29 cellular contexts compared by ENCODE assay signal in genomic region chr11:9438611-9439010, GRCh38.
"Had no signal": no experiment of that assay in that cellular context is flagged by ENCODE, and none has a peak within 500 bp of the region (broad histone marks: within the 10 kb centered on the region; RNA-seq: fewer than 3 reads in every experiment).

No MANE protein-coding gene starts in this region.

- H3K36me3 ChIP-seq: ovary had no signal

- H3K27ac Mint-ChIP-seq: naive thymus-derived CD4-positive, alpha-beta T cell; natural killer cell treated with Interleukin-12 subunit alpha and Interleukin-12 subunit beta and Interleukin-15 and Interleukin-18, amount 100 ng/mL, for 72 hours; stimulated activated naive B cell treated with anti-CD40 and anti-IgM and Interleukin-4, amounts not matched to agents 10 μg/mL and 1 μg/mL and 100 μg/mL, for 72 hours; stimulated activated naive CD8-positive, alpha-beta T cell treated with anti-CD3 and anti-CD28 coated beads, Interleukin-15, Interleukin-2, amounts not matched to agents 100 ng/mL and 50 ng/mL, for 24 hours had no signal

- H3K27me3 ChIP-seq: heart right ventricle, hepatocyte, left lung, ovary, suprapubic skin, tibial artery, upper lobe of right lung had no signal

- H3K27me3 Mint-ChIP-seq: naive thymus-derived CD4-positive, alpha-beta T cell; natural killer cell treated with Interleukin-12 subunit alpha and Interleukin-12 subunit beta and Interleukin-15 and Interleukin-18, amount 100 ng/mL, for 72 hours; stimulated activated naive B cell treated with anti-CD40 and anti-IgM and Interleukin-4, amounts not matched to agents 10 μg/mL and 1 μg/mL and 100 μg/mL, for 72 hours; stimulated activated naive CD8-positive, alpha-beta T cell treated with anti-CD3 and anti-CD28 coated beads, Interleukin-15, Interleukin-2, amounts not matched to agents 100 ng/mL and 50 ng/mL, for 24 hours had no signal

- H2AFZ ChIP-seq: hepatocyte had no signal

- H3K4me3 ChIP-seq: heart right ventricle, hepatocyte, left lung, lower lobe of right lung, mucosa of descending colon, ovary, prostate gland, skin epidermis, suprapubic skin, thoracic aorta, tibial artery, upper lobe of right lung had no signal

- ATAC-seq: heart right ventricle; left lung; lower lobe of right lung; mucosa of descending colon; naive thymus-derived CD4-positive, alpha-beta T cell; natural killer cell treated with Interleukin-12 subunit alpha and Interleukin-12 subunit beta and Interleukin-15 and Interleukin-18, amount 100 ng/mL, for 72 hours; right cardiac atrium; sciatic nerve; stimulated activated naive B cell treated with anti-CD40 and anti-IgM and Interleukin-4, amounts not matched to agents 10 μg/mL and 1 μg/mL and 100 μg/mL, for 72 hours; upper lobe of right lung had no signal

- H3K4me2 ChIP-seq: hepatocyte had no signal

- H3K4me1 ChIP-seq: heart right ventricle, left lung, lower lobe of right lung, prostate gland, suprapubic skin, tibial artery, upper lobe of right lung had no signal

- H3K9me3 Mint-ChIP-seq: naive thymus-derived CD4-positive, alpha-beta T cell; natural killer cell treated with Interleukin-12 subunit alpha and Interleukin-12 subunit beta and Interleukin-15 and Interleukin-18, amount 100 ng/mL, for 72 hours; stimulated activated naive B cell treated with anti-CD40 and anti-IgM and Interleukin-4, amounts not matched to agents 10 μg/mL and 1 μg/mL and 100 μg/mL, for 72 hours; stimulated activated naive CD8-positive, alpha-beta T cell treated with anti-CD3 and anti-CD28 coated beads, Interleukin-15, Interleukin-2, amounts not matched to agents 100 ng/mL and 50 ng/mL, for 24 hours had no signal

- DNase-seq: heart right ventricle; kidney glomerular epithelial cell; left colon; left lung; lower lobe of right lung; mammary epithelial cell; midbrain; mucosa of descending colon; naive thymus-derived CD4-positive, alpha-beta T cell; ovary; posterior cingulate gyrus; retina; right cardiac atrium; stimulated activated CD4-positive, alpha-beta T cell treated with anti-CD3 and anti-CD28 coated beads, Interleukin-12 subunit alpha, Interleukin-12 subunit beta, amount 100 ng/mL, for 4 hours; stimulated activated CD4-positive, alpha-beta T cell treated with anti-CD3 and anti-CD28 coated beads, Interleukin-15, amount 100 ng/mL, for 24 hours; stimulated activated CD4-positive, alpha-beta T cell treated with anti-CD3 and anti-CD28 coated beads, Interleukin-2, amount 100 ng/mL, for 24 hours; stimulated activated CD4-positive, alpha-beta T cell treated with anti-CD3 and anti-CD28 coated beads, Interleukin-4, amount 100 ng/mL, for 1 hour; stimulated activated naive B cell treated with anti-CD40 and anti-IgM and Interleukin-4, amounts not matched to agents 10 μg/mL and 1 μg/mL and 100 μg/mL, for 72 hours; tibial artery; trophoblast cell; upper lobe of right lung had no signal

- H3K4me1 Mint-ChIP-seq: naive thymus-derived CD4-positive, alpha-beta T cell; stimulated activated naive B cell treated with anti-CD40 and anti-IgM and Interleukin-4, amounts not matched to agents 10 μg/mL and 1 μg/mL and 100 μg/mL, for 72 hours had no signal

- H3K4me3 Mint-ChIP-seq: naive thymus-derived CD4-positive, alpha-beta T cell; natural killer cell treated with Interleukin-12 subunit alpha and Interleukin-12 subunit beta and Interleukin-15 and Interleukin-18, amount 100 ng/mL, for 72 hours; stimulated activated naive B cell treated with anti-CD40 and anti-IgM and Interleukin-4, amounts not matched to agents 10 μg/mL and 1 μg/mL and 100 μg/mL, for 72 hours; stimulated activated naive CD8-positive, alpha-beta T cell treated with anti-CD3 and anti-CD28 coated beads, Interleukin-15, Interleukin-2, amounts not matched to agents 100 ng/mL and 50 ng/mL, for 24 hours had no signal

- H3K27ac ChIP-seq: heart right ventricle, hepatocyte, left lung, lower lobe of right lung, ovary, prostate gland, skin epidermis, suprapubic skin, thoracic aorta, tibial artery, upper lobe of right lung had no signal
